10 cellular contexts compared by ENCODE assay signal in the genomic region with DNA sequence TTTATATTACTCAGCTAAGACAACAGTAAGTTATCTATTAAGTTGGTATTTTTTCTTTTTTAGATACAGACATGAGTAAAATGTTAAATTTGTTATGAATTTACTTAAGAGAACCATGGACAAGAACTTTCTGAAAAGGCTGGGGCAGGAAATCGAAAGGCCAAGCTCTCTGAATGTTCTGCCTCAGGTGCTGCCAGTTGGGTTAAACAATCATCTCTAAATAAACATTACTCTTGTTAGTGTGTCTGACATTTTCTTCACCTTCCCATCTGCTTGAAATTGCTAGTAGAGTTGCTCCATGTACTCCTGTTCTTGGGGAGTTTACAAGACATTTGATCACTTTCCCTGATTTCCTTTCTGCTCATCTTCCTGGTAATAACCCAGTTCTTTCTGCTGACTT.
DNase-seq lines count a peak whose midpoint lies in the region; ATAC-seq, FAIRE-seq and TF ChIP-seq lines count a peak whose summit lies in the region.
"Had no signal": no experiment of that assay in that cellular context is flagged by ENCODE, and none has a peak within 500 bp of the region (broad histone marks: within the 10 kb centered on the region; RNA-seq: fewer than 3 reads in every experiment).

No MANE protein-coding gene starts in this region.

- no peaks in the 10 kb centered on the region for H3K9me3 ChIP-seq in thyroid gland

- DNase-seq in activated T-helper 1 cell treated with anti-CD3 and anti-CD28 coated beads, Interleukin-12 subunit alpha, Interleukin-12 subunit beta, Interleukin-2, Interleukin-4 antibody, amounts not matched to agents 30 ng/mL and 10 ng/mL and 1 ng/mL, durations not matched to agents 14 hours and 24 hours and 36 hours (ENCODE audit: low spot score): no peak
- DNase-seq in activated effector memory CD4-positive, alpha-beta T cell treated with Interleukin-2 at 50 U/mL for 16 hours: no peak
- DNase-seq in thyroid gland: no peak
- DNase-seq in LoVo (ENCODE audit: low spot score): no peak
- DNase-seq in frontal cortex (ENCODE audit: low spot score in 2 of 2): no peak
- DNase-seq: CD8-positive, alpha-beta memory T cell had no signal

- H3K4me1 Mint-ChIP-seq in activated T-helper 1 cell treated with anti-CD3 and anti-CD28 coated beads, Interleukin-12 subunit alpha, Interleukin-12 subunit beta, Interleukin-2, Interleukin-4 antibody, amounts not matched to agents 30 ng/mL and 10 ng/mL and 1 ng/mL, durations not matched to agents 14 hours and 24 hours and 36 hours (ENCODE audit: low read depth): peaks cover 35% of the 10 kb centered on the region
- H3K4me1 Mint-ChIP-seq: CD8-positive, alpha-beta memory T cell; central memory CD8-positive, alpha-beta T cell had no signal

- H3K4me3 Mint-ChIP-seq in activated T-helper 1 cell treated with anti-CD3 and anti-CD28 coated beads, Interleukin-12 subunit alpha, Interleukin-12 subunit beta, Interleukin-2, Interleukin-4 antibody, amounts not matched to agents 30 ng/mL and 10 ng/mL and 1 ng/mL, durations not matched to agents 14 hours and 24 hours and 36 hours: peak overlapping the region; percentile 37
- H3K4me3 Mint-ChIP-seq: CD8-positive, alpha-beta memory T cell; central memory CD8-positive, alpha-beta T cell had no signal

- no peak overlapping the region for H3K27ac ChIP-seq in thyroid gland

- H3K27me3 ChIP-seq in thyroid gland: no peaks in the 10 kb centered on the region

- no peak for TF ChIP-seq CTCF in thyroid gland (IDR thresholded peaks at IDR 0.05)

- no peaks in the 10 kb centered on the region for H3K36me3 ChIP-seq in thyroid gland

- peak overlapping the region; percentile 53 for H3K27ac Mint-ChIP-seq in activated T-helper 1 cell treated with anti-CD3 and anti-CD28 coated beads, Interleukin-12 subunit alpha, Interleukin-12 subunit beta, Interleukin-2, Interleukin-4 antibody, amounts not matched to agents 30 ng/mL and 10 ng/mL and 1 ng/mL, durations not matched to agents 14 hours and 24 hours and 36 hours
- H3K27ac Mint-ChIP-seq: CD8-positive, alpha-beta memory T cell had no signal

- FAIRE-seq in frontal cortex (lab: Jason Lieb, UNC): no peak

- H3K36me3 Mint-ChIP-seq in activated T-helper 1 cell treated with anti-CD3 and anti-CD28 coated beads, Interleukin-12 subunit alpha, Interleukin-12 subunit beta, Interleukin-2, Interleukin-4 antibody, amounts not matched to agents 30 ng/mL and 10 ng/mL and 1 ng/mL, durations not matched to agents 14 hours and 24 hours and 36 hours (ENCODE audit: low read depth): peaks cover 12% of the 10 kb centered on the region

- peak; percentile 32 for ATAC-seq in GM18499 (IDR thresholded peaks at IDR 0.05; ENCODE audit: insufficient read depth, unreplicated experiment)
- peak; percentile 28 for ATAC-seq in GM21360 (IDR thresholded peaks at IDR 0.05; ENCODE audit: unreplicated experiment)
- ATAC-seq in HG03097 (IDR thresholded peaks at IDR 0.05; ENCODE audit: low FRiP score, unreplicated experiment): peak; percentile 61

- TF ChIP-seq POLR2A in thyroid gland (IDR thresholded peaks at IDR 0.05): no peak

- H3K4me1 ChIP-seq in thyroid gland: no peaks in the 10 kb centered on the region

- peaks cover 58% of the 10 kb centered on the region for H3K9me3 Mint-ChIP-seq in activated T-helper 1 cell treated with anti-CD3 and anti-CD28 coated beads, Interleukin-12 subunit alpha, Interleukin-12 subunit beta, Interleukin-2, Interleukin-4 antibody, amounts not matched to agents 30 ng/mL and 10 ng/mL and 1 ng/mL, durations not matched to agents 14 hours and 24 hours and 36 hours

- peaks cover 4% of the 10 kb centered on the region for H3K27me3 Mint-ChIP-seq in activated T-helper 1 cell treated with anti-CD3 and anti-CD28 coated beads, Interleukin-12 subunit alpha, Interleukin-12 subunit beta, Interleukin-2, Interleukin-4 antibody, amounts not matched to agents 30 ng/mL and 10 ng/mL and 1 ng/mL, durations not matched to agents 14 hours and 24 hours and 36 hours (ENCODE audit: insufficient read depth)

- WGBS in thyroid gland, 2 donors: 41 to 42% methylated on average over 1 of the region's 1 CpG

- intact Hi-C loops in activated T-helper 1 cell treated with anti-CD3 and anti-CD28 coated beads, Interleukin-12 subunit alpha, Interleukin-12 subunit beta, Interleukin-2, Interleukin-4 antibody, amounts not matched to agents 30 ng/mL and 10 ng/mL and 1 ng/mL, durations not matched to agents 14 hours and 24 hours and 36 hours (cut with micrococcal nuclease): loop anchor here (5.0 kb wide), 2 partner anchors 130 to 230 kb away; partner anchors contain the start of gene LSM8
- intact Hi-C loops in thyroid gland (cut with DNase I): no loop called here

- no peak overlapping the region for H3K4me3 ChIP-seq in thyroid gland (replicated peaks in 1 of 3)
